1 cellular context compared by ENCODE assay signal in the genomic region with DNA sequence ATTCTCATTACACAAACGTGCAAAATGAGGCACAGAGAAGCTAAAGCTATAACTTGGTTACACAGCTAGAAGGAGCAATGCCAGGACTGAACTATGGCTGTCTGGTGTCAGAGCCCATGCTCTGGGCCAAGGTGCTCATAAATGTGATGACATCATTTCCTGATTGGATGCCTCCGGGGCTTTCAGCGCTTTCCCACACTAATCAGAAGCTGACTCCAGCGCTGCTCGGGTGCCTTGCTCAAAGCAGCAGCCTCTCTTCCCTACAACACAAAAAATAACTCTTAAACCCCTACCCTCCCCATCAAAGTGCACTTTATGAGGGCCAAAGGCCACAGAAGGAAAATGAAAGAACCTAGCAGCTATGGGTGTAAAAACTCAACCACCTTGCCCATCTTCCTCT.
TF ChIP-seq lines count a peak whose summit lies in the region.

No MANE protein-coding gene starts in this region.

TF ChIP-seq in HEK293, 187 proteins besides CTCF, POLR2A, EP300 and RAD21 (continued from another document):
- TF ChIP-seq PRDM10 (tag by site-specific recombination; IDR thresholded peaks at IDR 0.05), result 0 out of 2 replicates have a peak, but pooled peaks have one; percentile 28
- peak; percentile 88 for TF ChIP-seq ZNF10 (tag by site-specific recombination; IDR thresholded peaks at IDR 0.05)
- TF ChIP-seq BCL11A (tag by site-specific recombination; IDR thresholded peaks at IDR 0.05; ENCODE audit: low read depth), result no peak
- TF ChIP-seq ZEB2 (tag by site-specific recombination; IDR thresholded peaks at IDR 0.05), result 0 out of 2 replicates have a peak, but pooled peaks have one; percentile 21
- 0 out of 2 replicates have a peak, but pooled peaks have one; percentile 31 for TF ChIP-seq ZNF600 (tag by site-specific recombination; IDR thresholded peaks at IDR 0.05)
- no peak for TF ChIP-seq ZNF768 (tag by site-specific recombination; IDR thresholded peaks at IDR 0.05)
- no peak for TF ChIP-seq ZNF211 (tag by site-specific recombination; IDR thresholded peaks at IDR 0.05; ENCODE audit: low read depth)
- TF ChIP-seq, protein P1, sequence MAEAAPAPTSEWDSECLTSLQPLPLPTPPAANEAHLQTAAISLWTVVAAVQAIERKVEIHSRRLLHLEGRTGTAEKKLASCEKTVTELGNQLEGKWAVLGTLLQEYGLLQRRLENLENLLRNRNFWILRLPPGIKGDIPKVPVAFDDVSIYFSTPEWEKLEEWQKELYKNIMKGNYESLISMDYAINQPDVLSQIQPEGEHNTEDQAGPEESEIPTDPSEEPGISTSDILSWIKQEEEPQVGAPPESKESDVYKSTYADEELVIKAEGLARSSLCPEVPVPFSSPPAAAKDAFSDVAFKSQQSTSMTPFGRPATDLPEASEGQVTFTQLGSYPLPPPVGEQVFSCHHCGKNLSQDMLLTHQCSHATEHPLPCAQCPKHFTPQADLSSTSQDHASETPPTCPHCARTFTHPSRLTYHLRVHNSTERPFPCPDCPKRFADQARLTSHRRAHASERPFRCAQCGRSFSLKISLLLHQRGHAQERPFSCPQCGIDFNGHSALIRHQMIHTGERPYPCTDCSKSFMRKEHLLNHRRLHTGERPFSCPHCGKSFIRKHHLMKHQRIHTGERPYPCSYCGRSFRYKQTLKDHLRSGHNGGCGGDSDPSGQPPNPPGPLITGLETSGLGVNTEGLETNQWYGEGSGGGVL (tag by site-specific recombination; IDR thresholded peaks at IDR 0.05), result no peak
- 0 out of 2 replicates have a peak, but pooled peaks have one; percentile 27 for TF ChIP-seq ZNF335 (tag by site-specific recombination; conservative IDR thresholded peaks at IDR 0.05)
- TF ChIP-seq HOXD13 (CRISPR knock-in tag; IDR thresholded peaks at IDR 0.05; ENCODE audit: borderline replicate concordance), result peak; percentile 75; the same call in 1 of the 2 replicates
- peak; percentile 93 for TF ChIP-seq ATF2 (tag by site-specific recombination; IDR thresholded peaks at IDR 0.05; ENCODE audit: low read depth)
TF ChIP-seq in HEK293: peak in this region for 14.
